ENCODE assay signal across 24 cellular contexts in the genomic region with DNA sequence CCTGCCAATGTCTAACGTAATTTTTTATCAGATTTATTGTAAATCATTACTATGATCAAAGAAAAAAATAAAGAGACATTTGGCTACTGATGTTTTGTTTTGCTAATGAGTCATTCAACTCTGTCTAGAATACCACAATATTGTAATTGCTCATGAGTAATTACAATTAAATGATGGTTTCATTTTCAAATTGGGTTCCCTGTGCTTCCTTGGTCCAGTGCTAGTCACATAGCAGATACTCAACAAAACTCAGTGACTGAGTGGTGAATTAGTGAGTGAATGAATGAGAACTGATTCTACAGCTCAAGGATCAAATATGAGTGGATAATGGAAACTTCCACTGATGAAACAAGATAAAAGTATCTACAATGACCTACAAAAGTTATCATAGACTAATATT.
DNase-seq lines count a peak whose midpoint lies in the region; ATAC-seq and TF ChIP-seq lines count a peak whose summit lies in the region.
"Had no signal": no experiment of that assay in that cellular context is flagged by ENCODE, and none has a peak within 500 bp of the region (broad histone marks: within the 10 kb centered on the region; RNA-seq: fewer than 3 reads in every experiment).

No MANE protein-coding gene starts in this region.

- H2AFZ ChIP-seq in neural progenitor cell (replicated peaks) (no peak overlapping the region), MM.1S (ENCODE audit: low read length) (no peak overlapping the region)
- H2AFZ ChIP-seq: PC-9 had no signal

- H3F3A ChIP-seq in neural progenitor cell (ENCODE audit: low read depth) (no peaks in the 10 kb centered on the region), MM.1S (ENCODE audit: insufficient read depth, low read length) (peaks cover 5% of the 10 kb centered on the region)

- H3K27ac ChIP-seq in epithelial cell of prostate, result no peak overlapping the region
- no peak overlapping the region for H3K27ac ChIP-seq in neural progenitor cell
- H3K27ac ChIP-seq in MM.1S (ENCODE audit: low read length), result no peak overlapping the region
- H3K27ac ChIP-seq: BLaER1, pancreas, PC-9 had no signal

- H3K79me2 ChIP-seq in neural progenitor cell (ENCODE audit: low read depth), result no peaks in the 10 kb centered on the region
- no peaks in the 10 kb centered on the region for H3K79me2 ChIP-seq in MM.1S (ENCODE audit: low read length)

- H3K9me2 ChIP-seq in MM.1S (replicated peaks; ENCODE audit: insufficient read depth, low read length), result no peaks in the 10 kb centered on the region

- H3K36me3 Mint-ChIP-seq in neural progenitor cell, result no peaks in the 10 kb centered on the region
- H3K36me3 Mint-ChIP-seq: activated CD4-positive, alpha-beta memory T cell treated with anti-CD3 and anti-CD28 coated beads for 36 hours; mesothelial cell of epicardium; natural killer cell; WTC11 had no signal

- H3K27ac Mint-ChIP-seq in neural progenitor cell, result no peak overlapping the region
- H3K27ac Mint-ChIP-seq: activated CD4-positive, alpha-beta memory T cell treated with anti-CD3 and anti-CD28 coated beads for 36 hours; HFFc6; mesothelial cell of epicardium; natural killer cell; WTC11 had no signal

- H3K4me2 ChIP-seq in neural progenitor cell (no peak overlapping the region), MM.1S (ENCODE audit: low read depth, low read length) (no peak overlapping the region)
- H3K4me2 ChIP-seq: BLaER1, PC-9 had no signal

- H3K4me1 ChIP-seq in neural progenitor cell (no peaks in the 10 kb centered on the region), MM.1S (ENCODE audit: low read length) (peaks cover 26% of the 10 kb centered on the region)
- H3K4me1 ChIP-seq: BLaER1, pancreas had no signal

- DNase-seq in EH (ENCODE audit: low read depth) (peak; percentile 26), OCI-M1 (lab: John Stamatoyannopoulos, UW) (peak; percentile 15), epithelial cell of prostate (ENCODE audit: low read depth, low spot score) (peak; percentile 3), neural progenitor cell (ENCODE audit: low spot score) (no peak), NCI-H2081 treated with DMSO at 0.1 percent for 48 hours (lab: John Stamatoyannopoulos, UW) (no peak), MM.1S (no peak)
- DNase-seq: activated CD4-positive, alpha-beta memory T cell treated with anti-CD3 and anti-CD28 coated beads for 36 hours; activated naive CD4-positive, alpha-beta T cell; amniotic stem cell; HFFc6; left cardiac atrium; natural killer cell; NCI-H1694; NCI-H82; pancreas; PC-9; T-helper 2 cell had no signal

- H3K27me3 ChIP-seq in neural progenitor cell (no peaks in the 10 kb centered on the region), MM.1S (replicated peaks; ENCODE audit: insufficient read depth, low read length) (no peaks in the 10 kb centered on the region)
- H3K27me3 ChIP-seq: BLaER1, pancreas had no signal

- no peaks in the 10 kb centered on the region for H3K27me3 Mint-ChIP-seq in neural progenitor cell (ENCODE audit: insufficient read depth, low read depth)
- H3K27me3 Mint-ChIP-seq: activated CD4-positive, alpha-beta memory T cell treated with anti-CD3 and anti-CD28 coated beads for 36 hours; central memory CD8-positive, alpha-beta T cell had no signal

- H4K20me1 ChIP-seq in neural progenitor cell (ENCODE audit: low read depth) (no peaks in the 10 kb centered on the region), MM.1S (ENCODE audit: insufficient read depth, low read length) (no peaks in the 10 kb centered on the region)
- H4K20me1 ChIP-seq: BLaER1 had no signal

- no peaks in the 10 kb centered on the region for H3K9me3 ChIP-seq in neural progenitor cell (ENCODE audit: low read depth)
- H3K9me3 ChIP-seq in MM.1S (replicated peaks; ENCODE audit: insufficient read depth, low read length), result no peaks in the 10 kb centered on the region
- H3K9me3 ChIP-seq: BLaER1, pancreas had no signal

- H3K9me3 Mint-ChIP-seq in neural progenitor cell, result no peaks in the 10 kb centered on the region
- H3K9me3 Mint-ChIP-seq: activated CD4-positive, alpha-beta memory T cell treated with anti-CD3 and anti-CD28 coated beads for 36 hours; central memory CD8-positive, alpha-beta T cell; HFFc6; mesothelial cell of epicardium; natural killer cell; WTC11 had no signal

- H3K36me3 ChIP-seq in neural progenitor cell (no peaks in the 10 kb centered on the region), MM.1S (replicated peaks; ENCODE audit: insufficient read depth, low read length) (no peaks in the 10 kb centered on the region)
- H3K36me3 ChIP-seq: BLaER1, pancreas had no signal

- H3K9ac ChIP-seq in neural progenitor cell (no peak overlapping the region), MM.1S (ENCODE audit: low read length) (no peak overlapping the region)
- H3K9ac ChIP-seq: BLaER1 had no signal

- ATAC-seq in GM19351 (IDR thresholded peaks at IDR 0.05; ENCODE audit: unreplicated experiment) (peak; percentile 47), GM21515 (IDR thresholded peaks at IDR 0.05; ENCODE audit: unreplicated experiment) (no peak)
- ATAC-seq: left cardiac atrium, natural killer cell, pancreas, sciatic nerve, WTC11 had no signal

- H3K4me1 Mint-ChIP-seq in neural progenitor cell, result no peaks in the 10 kb centered on the region
- H3K4me1 Mint-ChIP-seq: central memory CD8-positive, alpha-beta T cell; mesothelial cell of epicardium; natural killer cell had no signal

- no peak overlapping the region for H3K4me3 Mint-ChIP-seq in neural progenitor cell
- H3K4me3 Mint-ChIP-seq: activated CD4-positive, alpha-beta memory T cell treated with anti-CD3 and anti-CD28 coated beads for 36 hours; central memory CD8-positive, alpha-beta T cell; HFFc6; mesothelial cell of epicardium; natural killer cell; WTC11 had no signal

- H3K4me3 ChIP-seq in neural progenitor cell, result no peak overlapping the region
- no peak overlapping the region for H3K4me3 ChIP-seq in MM.1S (ENCODE audit: low read length)
- H3K4me3 ChIP-seq: BLaER1, pancreas, PC-9 had no signal

- TF ChIP-seq CTCF in neural progenitor cell (IDR thresholded peaks at IDR 0.05), result no peak
- no peak for TF ChIP-seq CTCF in MM.1S (IDR thresholded peaks at IDR 0.05; ENCODE audit: low read length)

Comparison
In these comparisons a context has a peak if more than half of its experiments do, and no peak if none do; other contexts are left out.
1. DNase-seq: peak in EH (single experiment), OCI-M1 (single experiment) and epithelial cell of prostate (single experiment); none in neural progenitor cell (single experiment), NCI-H2081 treated with DMSO at 0.1 percent for 48 hours (single experiment) and MM.1S (single experiment).